21 cellular contexts compared by ENCODE assay signal in genomic region chr11:62438641-62439040, GRCh38. TPM values are rescaled to one million over a fixed set of nuclear protein-coding genes. Genes with fewer than 3 reads are reported as not detected.
DNase-seq lines count a peak whose midpoint lies in the region; ATAC-seq, FAIRE-seq and TF ChIP-seq lines count a peak whose summit lies in the region.
"Had no signal": no experiment of that assay in that cellular context is flagged by ENCODE, and none has a peak within 500 bp of the region (broad histone marks: within the 10 kb centered on the region; RNA-seq: fewer than 3 reads in every experiment).

No MANE protein-coding gene starts in this region.

- no peak overlapping the region for H2AFZ ChIP-seq in hepatocyte

- POLR2A ChIA-PET in HEK293 (lab: Yijun Ruan, JAX) = no interaction called here

- H3K9me3 ChIP-seq in HEK293 (ENCODE audit: control insufficient read depth, insufficient read depth, low read depth, low read length) = no peaks in the 10 kb centered on the region
- no peaks in the 10 kb centered on the region for H3K9me3 ChIP-seq in hepatocyte (ENCODE audit: low read depth)
- H3K9me3 ChIP-seq in right lobe of liver = no peaks in the 10 kb centered on the region
- H3K9me3 ChIP-seq in body of pancreas = no peaks in the 10 kb centered on the region
- H3K9me3 ChIP-seq: Caco-2, HAP-1 had no signal

- no peaks in the 10 kb centered on the region for H3K79me2 ChIP-seq in hepatocyte

- intact Hi-C loops in right lobe of liver (cut with DNase I) = no loop called here
- intact Hi-C loops in body of pancreas (cut with DNase I) = no loop called here

- ATAC-seq in right lobe of liver = peak; percentile 72 to 89 (median 86)
- ATAC-seq in body of pancreas = no peak
- no peak for ATAC-seq in HG03196 (IDR thresholded peaks at IDR 0.05; ENCODE audit: unreplicated experiment)
- ATAC-seq: CD8-positive, alpha-beta T cell had no signal

- H3K27me3 ChIP-seq in hepatocyte (no peaks in the 10 kb centered on the region), right lobe of liver (no peaks in the 10 kb centered on the region), body of pancreas (no peaks in the 10 kb centered on the region)

- TF ChIP-seq CTCF in HEK293 (tag by site-specific recombination; IDR thresholded peaks at IDR 0.05) = no peak
- no peak for TF ChIP-seq CTCF in hepatocyte (IDR thresholded peaks at IDR 0.05; ENCODE audit: poor library complexity)
- TF ChIP-seq CTCF in right lobe of liver (IDR thresholded peaks at IDR 0.05) = no peak
- no peak for TF ChIP-seq CTCF in body of pancreas (IDR thresholded peaks at IDR 0.05)

- WGBS in hepatocyte (ENCODE audit: low lambda C conversion rate, missing lambda C conversion rate) = 68% methylated on average over 4 of the region's 4 CpGs
- WGBS in right lobe of liver (ENCODE audit: insufficient coverage, low coverage, low lambda C conversion rate, missing lambda C conversion rate) = 25% methylated on average over 4 of the region's 4 CpGs
- 61 to 73% methylated on average over 4 of the region's 4 CpGs for WGBS in body of pancreas, 2 donors

- H3K4me3 ChIP-seq in HEK293 (ENCODE audit: low read depth, low read length) (no peak overlapping the region), hepatocyte (no peak overlapping the region), right lobe of liver (no peak overlapping the region), body of pancreas (no peak overlapping the region)
- H3K4me3 ChIP-seq: HAP-1 had no signal

- H4K20me1 ChIP-seq in hepatocyte (ENCODE audit: insufficient read depth, poor library complexity, severe bottlenecking) = no peaks in the 10 kb centered on the region

- no peak for FAIRE-seq in frontal cortex (lab: Jason Lieb, UNC)
- FAIRE-seq: GM12892, GM19239, H1 had no signal

- DNase-seq in NCI-H526 treated with DMSO at 0.1 percent for 48 hours (lab: John Stamatoyannopoulos, UW) = peak; percentile 32
- no peak for DNase-seq in hepatocyte (ENCODE audit: low spot score)
- DNase-seq in right lobe of liver = no peak
- DNase-seq in body of pancreas = no peak
- no peak for DNase-seq in activated CD8-positive, alpha-beta memory T cell treated with anti-CD3 and anti-CD28 coated beads for 24 hours
- no peak for DNase-seq in frontal cortex (ENCODE audit: low spot score in 2 of 2)
- DNase-seq: Caco-2; CD8-positive, alpha-beta T cell; DND-41; GDM1; HFFc6 had no signal

- H3K4me1 ChIP-seq in HEK293 (ENCODE audit: control insufficient read depth, insufficient read depth, low read length) = no peaks in the 10 kb centered on the region
- peaks cover 15% of the 10 kb centered on the region for H3K4me1 ChIP-seq in hepatocyte (ENCODE audit: insufficient read depth)
- H3K4me1 ChIP-seq in right lobe of liver = peaks cover 0 to 19% (median 7%) of the 10 kb centered on the region in 4 donors
- peaks cover 2% of the 10 kb centered on the region for H3K4me1 ChIP-seq in body of pancreas
- H3K4me1 ChIP-seq: HAP-1 had no signal

- CTCF ChIA-PET in HEK293 (lab: Yijun Ruan, JAX) = interaction anchor here (1.9 kb wide), 1 partner anchor 14 kb away, joined by 13 read pairs; no protein-coding TSS in a partner anchor

- no peaks in the 10 kb centered on the region for H3K9me2 ChIP-seq in hepatocyte (replicated peaks; ENCODE audit: insufficient read depth)

- H3K36me3 ChIP-seq in HEK293 (ENCODE audit: control insufficient read depth in 2 of 2, insufficient read depth in 1 of 2, low read length in 2 of 2) (no peaks in the 10 kb centered on the region), hepatocyte (replicated peaks; ENCODE audit: insufficient read depth, low read depth) (no peaks in the 10 kb centered on the region), right lobe of liver (no peaks in the 10 kb centered on the region), body of pancreas (replicated peaks in 1 of 2; ENCODE audit: insufficient read depth in 1 of 2, low read depth in 2 of 2) (no peaks in the 10 kb centered on the region)
- H3K36me3 ChIP-seq: HAP-1 had no signal

- TF ChIP-seq POLR2A in right lobe of liver (IDR thresholded peaks at IDR 0.05) = no peak
- TF ChIP-seq POLR2A in body of pancreas (IDR thresholded peaks at IDR 0.05) = no peak

- H3K4me2 ChIP-seq in hepatocyte = no peak overlapping the region

- H3K27ac ChIP-seq in HEK293 (ENCODE audit: extremely low read depth, low read depth, low read length) (no peak overlapping the region), hepatocyte (peak overlapping the region; percentile 29), right lobe of liver (peak overlapping the region in 2 of 3 donors; percentile 19 to 37), body of pancreas (no peak overlapping the region)
- H3K27ac ChIP-seq: 22Rv1 had no signal

TF ChIP-seq in HEK293, 187 proteins besides CTCF, POLR2A, EP300 and RAD21:
- TF ChIP-seq ZNF266 (tag by site-specific recombination; IDR thresholded peaks at IDR 0.05; ENCODE audit: low read depth) (no peak), SCRT2 (tag by site-specific recombination; IDR thresholded peaks at IDR 0.05) (peak; percentile 36; the same call in 1 of the 2 replicates), ZNF18 (tag by site-specific recombination; IDR thresholded peaks at IDR 0.05) (no peak), ZFP69B (tag by site-specific recombination; IDR thresholded peaks at IDR 0.05) (no peak), ZNF10 (tag by site-specific recombination; IDR thresholded peaks at IDR 0.05) (no peak), ZIC2 (tag by site-specific recombination; IDR thresholded peaks at IDR 0.05) (no peak), ZNF544 (tag by site-specific recombination; IDR thresholded peaks at IDR 0.05) (no peak)

RNA-seq across cellular contexts. Expression of gene SCGB1A1, which starts 19.8 kb away (rescaled TPM):
- total RNA-seq in hepatocyte = not detected in 2 replicates
- not detected in 2 replicates for polyA plus RNA-seq in hepatocyte
- total RNA-seq in right lobe of liver = not detected
- not detected for total RNA-seq in body of pancreas
- not detected for total RNA-seq in frontal cortex
- total RNA-seq: A673; Caco-2; CD8-positive, alpha-beta T cell; H1; HFFc6 had no signal
- polyA plus RNA-seq: BJ, CD14-positive monocyte, H1 had no signal

Comparison
In these comparisons a context has a peak if more than half of its experiments do, and no peak if none do; other contexts are left out.
1. H3K27ac ChIP-seq: peak in hepatocyte (single experiment) and right lobe of liver (2 of 3); none in HEK293 (single experiment) and body of pancreas (0 of 4).
2. ATAC-seq: peak in right lobe of liver (4 of 4); none in body of pancreas (single experiment) and HG03196 (single experiment).